22 cellular contexts compared by ENCODE assay signal in genomic region chr4:73139245-73139644, GRCh38.
DNase-seq lines count a peak whose midpoint lies in the region; ATAC-seq and TF ChIP-seq lines count a peak whose summit lies in the region.
"Had no signal": no experiment of that assay in that cellular context is flagged by ENCODE, and none has a peak within 500 bp of the region (broad histone marks: within the 10 kb centered on the region; RNA-seq: fewer than 3 reads in every experiment).

No MANE protein-coding gene starts in this region.

- no peak for TF ChIP-seq POLR2A in gastrocnemius medialis (IDR thresholded peaks at IDR 0.05)

- POLR2A ChIA-PET in activated CD8-positive, alpha-beta T cell treated with anti-CD3 and anti-CD28 coated beads for 36 hours (lab: Charles Lee): interaction anchor here (1.1 to 1.4 kb wide), 2 partner anchors 10 to 22 kb away, joined by 4 read pairs; no protein-coding TSS in a partner anchor
- POLR2A ChIA-PET in activated CD8-positive, alpha-beta T cell treated with anti-CD3 and anti-CD28 coated beads, Interleukin-2, amount 10 ng/mL, durations not matched to agents 7 days and 5 days (lab: Charles Lee): no interaction called here

- H3K9me3 ChIP-seq in gastrocnemius medialis: no peaks in the 10 kb centered on the region
- H3K9me3 ChIP-seq: SK-N-SH, tibial artery had no signal

- H3K4me1 Mint-ChIP-seq in activated CD8-positive, alpha-beta T cell treated with anti-CD3 and anti-CD28 coated beads for 36 hours (ENCODE audit: low read depth): peaks cover 15% of the 10 kb centered on the region
- H3K4me1 Mint-ChIP-seq in activated CD8-positive, alpha-beta T cell treated with anti-CD3 and anti-CD28 coated beads, Interleukin-2, amount 10 ng/mL, durations not matched to agents 7 days and 5 days (ENCODE audit: low read depth): peaks cover 5% of the 10 kb centered on the region
- peaks cover 28% of the 10 kb centered on the region for H3K4me1 Mint-ChIP-seq in brain

- TF ChIP-seq CTCF in activated CD8-positive, alpha-beta T cell treated with anti-CD3 and anti-CD28 coated beads for 36 hours (IDR thresholded peaks at IDR 0.05): no peak
- no peak for TF ChIP-seq CTCF in brain (conservative IDR thresholded peaks at IDR 0.05)
- no peak for TF ChIP-seq CTCF in gastrocnemius medialis (IDR thresholded peaks at IDR 0.05 in 4 of 5, conservative IDR thresholded peaks at IDR 0.05 in 1 of 5)
- TF ChIP-seq CTCF in brain microvascular endothelial cell (IDR thresholded peaks at IDR 0.05; ENCODE audit: low read depth, low read length, missing control alignments): no peak

- ATAC-seq in activated CD8-positive, alpha-beta T cell treated with anti-CD3 and anti-CD28 coated beads for 36 hours: no peak
- no peak for ATAC-seq in activated CD8-positive, alpha-beta T cell treated with anti-CD3 and anti-CD28 coated beads, Interleukin-2, amount 10 ng/mL, durations not matched to agents 7 days and 5 days
- peak in 1 of 2 donors; percentile 33 for ATAC-seq in gastrocnemius medialis
- ATAC-seq: activated T-cell treated with anti-CD3 and anti-CD28 coated beads, Interleukin-2, amount 50 U/mL, for 4 hours had no signal

- H3K27me3 ChIP-seq in gastrocnemius medialis: no peaks in the 10 kb centered on the region
- H3K27me3 ChIP-seq in brain microvascular endothelial cell (replicated peaks): no peaks in the 10 kb centered on the region
- H3K27me3 ChIP-seq: tibial artery had no signal

- no peak overlapping the region for H3K4me3 Mint-ChIP-seq in activated CD8-positive, alpha-beta T cell treated with anti-CD3 and anti-CD28 coated beads for 36 hours
- no peak overlapping the region for H3K4me3 Mint-ChIP-seq in activated CD8-positive, alpha-beta T cell treated with anti-CD3 and anti-CD28 coated beads, Interleukin-2, amount 10 ng/mL, durations not matched to agents 7 days and 5 days
- H3K4me3 Mint-ChIP-seq in brain: no peak overlapping the region
- H3K4me3 Mint-ChIP-seq: activated naive CD4-positive, alpha-beta T cell treated with anti-CD3 and anti-CD28 coated beads for 36 hours; activated T-cell treated with anti-CD3 and anti-CD28 coated beads, Interleukin-2, amount 50 U/mL, for 4 hours had no signal

- CTCF ChIA-PET in activated CD8-positive, alpha-beta T cell treated with anti-CD3 and anti-CD28 coated beads for 36 hours (lab: Charles Lee): interaction anchor here (1.9 kb wide), 1 partner anchor 10 kb away, joined by 9 read pairs; no protein-coding TSS in a partner anchor
- CTCF ChIA-PET in activated CD8-positive, alpha-beta T cell treated with anti-CD3 and anti-CD28 coated beads, Interleukin-2, amount 10 ng/mL, durations not matched to agents 7 days and 5 days (lab: Charles Lee): interaction anchor here (1.0 to 2.5 kb wide), 3 partner anchors 11 to 118 kb away, joined by 3 to 8 read pairs (median 3); partner anchors contain the start of gene ANKRD17

- H3K4me3 ChIP-seq in gastrocnemius medialis: no peak overlapping the region
- H3K4me3 ChIP-seq in brain microvascular endothelial cell (ENCODE audit: low read depth, low read length): no peak overlapping the region
- H3K4me3 ChIP-seq: tibial artery had no signal

- in situ Hi-C loops in gastrocnemius medialis (cut with MboI; ENCODE audit: low sequenced_read_pairs in 4 of 4) (loop anchor here in 3 of 4 donors (10.0 to 25.0 kb wide), 2 partner anchors 116 to 123 kb away; partner anchors contain the start of gene ANKRD17 (in 3 of the 3)), brain microvascular endothelial cell (cut with HindIII; ENCODE audit: low pct_ligation_motif_present, low sequenced_read_pairs) (no loop called here)

- peaks cover 0 to 6% of the 10 kb centered on the region in 2 donors for H3K4me1 ChIP-seq in gastrocnemius medialis
- H3K4me1 ChIP-seq: tibial artery had no signal

- no peaks in the 10 kb centered on the region for H3K9me3 Mint-ChIP-seq in activated CD8-positive, alpha-beta T cell treated with anti-CD3 and anti-CD28 coated beads for 36 hours
- no peaks in the 10 kb centered on the region for H3K9me3 Mint-ChIP-seq in activated CD8-positive, alpha-beta T cell treated with anti-CD3 and anti-CD28 coated beads, Interleukin-2, amount 10 ng/mL, durations not matched to agents 7 days and 5 days (ENCODE audit: insufficient read depth)
- H3K9me3 Mint-ChIP-seq in brain: no peaks in the 10 kb centered on the region
- H3K9me3 Mint-ChIP-seq: activated naive CD4-positive, alpha-beta T cell treated with anti-CD3 and anti-CD28 coated beads for 36 hours; activated T-cell treated with anti-CD3 and anti-CD28 coated beads, Interleukin-2, amount 50 U/mL, for 4 hours; CD4-positive, CD25-positive, alpha-beta regulatory T cell had no signal

- no peaks in the 10 kb centered on the region for H3K27me3 Mint-ChIP-seq in activated CD8-positive, alpha-beta T cell treated with anti-CD3 and anti-CD28 coated beads for 36 hours
- no peaks in the 10 kb centered on the region for H3K27me3 Mint-ChIP-seq in activated CD8-positive, alpha-beta T cell treated with anti-CD3 and anti-CD28 coated beads, Interleukin-2, amount 10 ng/mL, durations not matched to agents 7 days and 5 days (ENCODE audit: low read depth)
- no peaks in the 10 kb centered on the region for H3K27me3 Mint-ChIP-seq in brain
- H3K27me3 Mint-ChIP-seq: CD4-positive, CD25-positive, alpha-beta regulatory T cell had no signal

- intact Hi-C loops in activated CD8-positive, alpha-beta T cell treated with anti-CD3 and anti-CD28 coated beads for 36 hours (cut with micrococcal nuclease): loop anchor here (10.0 kb wide), 1 partner anchor 116 kb away; the partner anchor contains the start of gene ANKRD17
- intact Hi-C loops in gastrocnemius medialis (cut with DNase I; ENCODE audit: low total_unique reads): no loop called here

- H3K36me3 ChIP-seq in gastrocnemius medialis (peaks cover 0 to 66% of the 10 kb centered on the region in 2 donors), brain microvascular endothelial cell (replicated peaks) (peaks cover 42% of the 10 kb centered on the region)

- peak overlapping the region in 3 of 4 donors; percentile 6 to 33 (median 12) for H3K27ac ChIP-seq in gastrocnemius medialis
- H3K27ac ChIP-seq in brain microvascular endothelial cell: no peak overlapping the region
- H3K27ac ChIP-seq: tibial artery had no signal

- peak; percentile 6 for DNase-seq in activated CD8-positive, alpha-beta T cell treated with anti-CD3 and anti-CD28 coated beads for 36 hours
- no peak for DNase-seq in activated CD8-positive, alpha-beta T cell treated with anti-CD3 and anti-CD28 coated beads, Interleukin-2, amount 10 ng/mL, durations not matched to agents 7 days and 5 days
- peak; percentile 10 for DNase-seq in medulla oblongata (ENCODE audit: extremely low spot score)
- DNase-seq in gastrocnemius medialis: no peak
- DNase-seq in pons (ENCODE audit: low spot score): no peak
- no peak for DNase-seq in brain microvascular endothelial cell
- no peak for DNase-seq in DMS79 (lab: John Stamatoyannopoulos, UW)
- DNase-seq: activated CD4-positive, alpha-beta T cell treated with anti-CD3 and anti-CD28 coated beads for 4 hours; activated naive CD4-positive, alpha-beta T cell treated with anti-CD3 and anti-CD28 coated beads for 36 hours; activated T-cell treated with anti-CD3 and anti-CD28 coated beads, Interleukin-2, amount 50 U/mL, for 4 hours; amniotic stem cell; CD4-positive, CD25-positive, alpha-beta regulatory T cell; DMS 273 treated with DMSO at 0.1 percent for 48 hours; NCI-H146; NCI-H446; NCI-H82; RPMI8226; SK-N-SH; stimulated activated naive CD4-positive, alpha-beta T cell; T-helper 2 cell; tibial artery had no signal

- H3K27ac Mint-ChIP-seq in activated CD8-positive, alpha-beta T cell treated with anti-CD3 and anti-CD28 coated beads for 36 hours: no peak overlapping the region
- no peak overlapping the region for H3K27ac Mint-ChIP-seq in activated CD8-positive, alpha-beta T cell treated with anti-CD3 and anti-CD28 coated beads, Interleukin-2, amount 10 ng/mL, durations not matched to agents 7 days and 5 days
- peak overlapping the region in 3 of 5 experiments; percentile 27 to 93 (median 33) for H3K27ac Mint-ChIP-seq in brain

- peaks cover 41% of the 10 kb centered on the region for H3K36me3 Mint-ChIP-seq in activated CD8-positive, alpha-beta T cell treated with anti-CD3 and anti-CD28 coated beads for 36 hours (ENCODE audit: low read depth)
- H3K36me3 Mint-ChIP-seq in activated CD8-positive, alpha-beta T cell treated with anti-CD3 and anti-CD28 coated beads, Interleukin-2, amount 10 ng/mL, durations not matched to agents 7 days and 5 days (ENCODE audit: low read depth): peaks cover 47% of the 10 kb centered on the region
- peaks cover 68% of the 10 kb centered on the region for H3K36me3 Mint-ChIP-seq in brain

Comparison
In these comparisons a context has a peak if more than half of its experiments do, and no peak if none do; other contexts are left out.
1. DNase-seq: peak in activated CD8-positive, alpha-beta T cell treated with anti-CD3 and anti-CD28 coated beads for 36 hours (single experiment) and medulla oblongata (single experiment); none in activated CD8-positive, alpha-beta T cell treated with anti-CD3 and anti-CD28 coated beads, Interleukin-2, amount 10 ng/mL, durations not matched to agents 7 days and 5 days (single experiment), gastrocnemius medialis (0 of 2), pons (single experiment), brain microvascular endothelial cell (single experiment) and DMS79 (single experiment).
2. H3K27ac Mint-ChIP-seq: peak in brain (3 of 5); none in activated CD8-positive, alpha-beta T cell treated with anti-CD3 and anti-CD28 coated beads for 36 hours (single experiment) and activated CD8-positive, alpha-beta T cell treated with anti-CD3 and anti-CD28 coated beads, Interleukin-2, amount 10 ng/mL, durations not matched to agents 7 days and 5 days (single experiment).